ENCODE assay signal across 19 cellular contexts in genomic region chr4:56743550-56743949, GRCh38.
DNase-seq lines count a peak whose midpoint lies in the region; TF ChIP-seq lines count a peak whose summit lies in the region.
"Had no signal": no experiment of that assay in that cellular context is flagged by ENCODE, and none has a peak within 500 bp of the region (broad histone marks: within the 10 kb centered on the region; RNA-seq: fewer than 3 reads in every experiment).

No MANE protein-coding gene starts in this region.

- peak overlapping the region; percentile 13; the same call in 1 of the 2 replicates for H3K27ac ChIP-seq in WERI-Rb-1
- H3K27ac ChIP-seq: left lung, SJSA1, uterus had no signal

- H3K27ac Mint-ChIP-seq in type B pancreatic cell: no peak overlapping the region
- H3K27ac Mint-ChIP-seq: activated T-cell treated with anti-CD3 and anti-CD28 coated beads, Interleukin-2, amount 50 U/mL, for 24 hours; CD8-positive, alpha-beta T cell had no signal

- H3K36me3 ChIP-seq in WERI-Rb-1: no peaks in the 10 kb centered on the region
- H3K36me3 ChIP-seq: left lung, SJSA1, uterus had no signal

- H3K27me3 ChIP-seq in WERI-Rb-1 (ENCODE audit: insufficient read depth, low read depth, severe bottlenecking): no peaks in the 10 kb centered on the region
- H3K27me3 ChIP-seq: left lung, SJSA1, uterus had no signal

- H3K9me3 ChIP-seq in WERI-Rb-1 (ENCODE audit: severe bottlenecking): peaks cover 16% of the 10 kb centered on the region
- H3K9me3 ChIP-seq: left lung, SJSA1, uterus had no signal

- peak; percentile 0 for DNase-seq in AG08396 (ENCODE audit: low spot score)
- DNase-seq in HuH-7 (ENCODE audit: low spot score): peak; percentile 60
- peak; percentile 98 for DNase-seq in NCI-H510A treated with DMSO at 0.1 percent for 48 hours (lab: John Stamatoyannopoulos, UW)
- DNase-seq in WERI-Rb-1: peak; percentile 42
- no peak for DNase-seq in RPMI8226
- DNase-seq in AML-193 (lab: John Stamatoyannopoulos, UW): no peak
- no peak for DNase-seq in type B pancreatic cell (ENCODE audit: extremely low spot score, unreplicated experiment)
- no peak for DNase-seq in DMS153 treated with DMSO at 0.1 percent for 48 hours (lab: John Stamatoyannopoulos, UW; ENCODE audit: unreplicated experiment)
- DNase-seq: activated CD4-positive, alpha-beta T cell treated with anti-CD3 and anti-CD28 coated beads, Interleukin-2, amount 50 U/mL, for 4 hours; activated naive CD4-positive, alpha-beta T cell treated with anti-CD3 and anti-CD28 coated beads, Interleukin-2, amount 50 U/mL, for 16 hours; activated T-cell treated with anti-CD3 and anti-CD28 coated beads, Interleukin-2, amount 50 U/mL, for 24 hours; CD8-positive, alpha-beta T cell; foreskin melanocyte; left lung; NCI-H187 treated with DMSO at 0.1 percent for 48 hours; occipital lobe; right cardiac atrium; uterus had no signal

- no peaks in the 10 kb centered on the region for H3K36me3 Mint-ChIP-seq in type B pancreatic cell
- H3K36me3 Mint-ChIP-seq: CD8-positive, alpha-beta T cell had no signal

- H3K4me3 ChIP-seq in WERI-Rb-1 (ENCODE audit: low read depth, low read length): no peak overlapping the region
- H3K4me3 ChIP-seq: left lung, SJSA1, uterus had no signal

- no peak overlapping the region for H3K4me3 Mint-ChIP-seq in type B pancreatic cell
- H3K4me3 Mint-ChIP-seq: activated T-cell treated with anti-CD3 and anti-CD28 coated beads, Interleukin-2, amount 50 U/mL, for 24 hours; CD8-positive, alpha-beta T cell had no signal

- no peaks in the 10 kb centered on the region for H3K4me1 Mint-ChIP-seq in type B pancreatic cell (ENCODE audit: unreplicated experiment)

- no peaks in the 10 kb centered on the region for H3K27me3 Mint-ChIP-seq in type B pancreatic cell
- H3K27me3 Mint-ChIP-seq: activated T-cell treated with anti-CD3 and anti-CD28 coated beads, Interleukin-2, amount 50 U/mL, for 24 hours had no signal

- no peaks in the 10 kb centered on the region for H3K9me3 Mint-ChIP-seq in type B pancreatic cell
- H3K9me3 Mint-ChIP-seq: activated T-cell treated with anti-CD3 and anti-CD28 coated beads, Interleukin-2, amount 50 U/mL, for 24 hours; CD8-positive, alpha-beta T cell had no signal

- no peak for TF ChIP-seq CTCF in WERI-Rb-1 (IDR thresholded peaks at IDR 0.05; ENCODE audit: low read depth, low read length)
- TF ChIP-seq CTCF in type B pancreatic cell (conservative IDR thresholded peaks at IDR 0.05): no peak

Comparison
In these comparisons a context has a peak if more than half of its experiments do, and no peak if none do; other contexts are left out.
1. DNase-seq: peak in AG08396 (single experiment), HuH-7 (single experiment), NCI-H510A treated with DMSO at 0.1 percent for 48 hours (single experiment) and WERI-Rb-1 (single experiment); none in RPMI8226 (single experiment), AML-193 (0 of 2), type B pancreatic cell (single experiment) and DMS153 treated with DMSO at 0.1 percent for 48 hours (single experiment).